Comparison of ENCODE assay signal across 9 cellular contexts in genomic region chr9:15485836-15486678, GRCh38. TPM values are rescaled to one million over a fixed set of nuclear protein-coding genes. Genes with fewer than 3 reads are reported as not detected.
A peak's percentile ranks its signal among the peaks of the same experiment; 100 is the strongest.
DNase-seq lines count a peak whose midpoint lies in the region; TF ChIP-seq lines count a peak whose summit lies in the region.
"Had no signal": no experiment of that assay in that cellular context is flagged by ENCODE, and none has a peak within 500 bp of the region (broad histone marks: within the 10 kb centered on the region; RNA-seq: fewer than 3 reads in every experiment).

No MANE protein-coding gene starts in this region.

- TF ChIP-seq CTCF in astrocyte of the spinal cord (IDR thresholded peaks at IDR 0.05; ENCODE audit: low read depth, low read length) (peak; percentile 60), nephron progenitor cell (IDR thresholded peaks at IDR 0.05) (no peak)

- DNase-seq in Caki2 (ENCODE audit: low read depth) (peak; percentile 11), LHCN-M2 (ENCODE audit: low read depth) (peak; percentile 31), astrocyte of the spinal cord (ENCODE audit: low read depth, low spot score) (peak; percentile 36), medulla oblongata (ENCODE audit: extremely low spot score) (peak; percentile 46), NCI-H1417 treated with DMSO at 0.1 percent for 48 hours (lab: John Stamatoyannopoulos, UW) (no peak), nephron progenitor cell (no peak), NK-92 (lab: John Stamatoyannopoulos, UW; ENCODE audit: unreplicated experiment) (no peak), NOMO-1 treated with dmso at 0.1 percent for 144 hours (lab: John Stamatoyannopoulos, UW; ENCODE audit: unreplicated experiment) (no peak)

- no peak overlapping the region for H3K4me3 ChIP-seq in astrocyte of the spinal cord (ENCODE audit: low read depth, low read length)
- H3K4me3 ChIP-seq: lung had no signal

- H3K36me3 Mint-ChIP-seq in nephron progenitor cell (ENCODE audit: low read depth), result peaks cover 74% of the 10 kb centered on the region

- in situ Hi-C loops in Caki2 (cut with HindIII; ENCODE audit: low pct_unique_long_range_greater_than_20kb, low sequenced_read_pairs) (no loop called here), astrocyte of the spinal cord (cut with HindIII; ENCODE audit: low sequenced_read_pairs) (no loop called here)

- H3K9me3 Mint-ChIP-seq in nephron progenitor cell, result peaks cover 3% of the 10 kb centered on the region

- no peak overlapping the region for H3K27ac Mint-ChIP-seq in nephron progenitor cell

- H3K4me1 Mint-ChIP-seq in nephron progenitor cell, result no peaks in the 10 kb centered on the region

- H3K27me3 Mint-ChIP-seq in nephron progenitor cell (ENCODE audit: low read depth, poor library complexity), result no peaks in the 10 kb centered on the region

- H3K4me3 Mint-ChIP-seq in nephron progenitor cell, result no peak overlapping the region

RNA-seq across cellular contexts. Expression of gene PSIP1, which starts 24.7 kb away (rescaled TPM):
- 24.8 and 41.8 TPM in 2 replicates for total RNA-seq in Caki2 (2014; rRNA removed; shearing (Covaris generic); ENCODE audit: low replicate concordance)
- total RNA-seq in LHCN-M2 (2014; rRNA removed), result 50.5 and 57.9 TPM in 2 replicates
- 20.2 TPM for polyA plus RNA-seq in LHCN-M2 (2012)

Comparison
In these comparisons a context has a peak if more than half of its experiments do, and no peak if none do; other contexts are left out.
1. DNase-seq: peak in Caki2 (single experiment), LHCN-M2 (single experiment), astrocyte of the spinal cord (single experiment) and medulla oblongata (single experiment); none in NCI-H1417 treated with DMSO at 0.1 percent for 48 hours (single experiment), nephron progenitor cell (single experiment), NK-92 (single experiment) and NOMO-1 treated with dmso at 0.1 percent for 144 hours (single experiment).